ENCODE assay signal across 30 cellular contexts in genomic region chrX:153214934-153215333, GRCh38. TPM values are rescaled to one million over a fixed set of nuclear protein-coding genes. Genes with fewer than 3 reads are reported as not detected.
A peak's percentile ranks its signal among the peaks of the same experiment; 100 is the strongest.
DNase-seq lines count a peak whose midpoint lies in the region; ATAC-seq, FAIRE-seq and TF ChIP-seq lines count a peak whose summit lies in the region.
"Had no signal": no experiment of that assay in that cellular context is flagged by ENCODE, and none has a peak within 500 bp of the region (broad histone marks: within the 10 kb centered on the region; RNA-seq: fewer than 3 reads in every experiment).

No MANE protein-coding gene starts in this region.

- H2AFZ ChIP-seq in GM12878 (ENCODE audit: control insufficient read depth, low read depth, low read length), result no peak overlapping the region

- no peaks in the 10 kb centered on the region for H3K79me2 ChIP-seq in GM12878 (ENCODE audit: control insufficient read depth, insufficient read depth, low read length)

- no peak for TF ChIP-seq RAD21 in GM12878 (IDR thresholded peaks at IDR 0.05; ENCODE audit: insufficient read depth, low read depth, low read length)

- no peak for TF ChIP-seq CTCF in GM12878 (IDR thresholded peaks at IDR 0.05 in 2 of 3, conservative IDR thresholded peaks at IDR 0.05 in 1 of 3; ENCODE audit: control insufficient read depth in 2 of 3, extremely low read depth in 1 of 3, insufficient read depth in 1 of 3, low read depth in 3 of 3, low read length in 3 of 3)
- no peak for TF ChIP-seq CTCF in omental fat pad (IDR thresholded peaks at IDR 0.05)

- H3K27me3 ChIP-seq in GM12878 (replicated peaks in 1 of 2; ENCODE audit: control insufficient read depth in 2 of 2, insufficient read depth in 2 of 2, low read length in 1 of 2) (no peaks in the 10 kb centered on the region), H7 (ENCODE audit: control insufficient read depth, insufficient read depth, low read length) (no peaks in the 10 kb centered on the region)
- H3K27me3 ChIP-seq: esophagus muscularis mucosa, neutrophil had no signal

- SMC1A ChIA-PET in GM12878 (lab: Charles Lee; ENCODE audit: uncharacterized antibody, unreplicated experiment), result no interaction called here

- H3K36me3 ChIP-seq in GM12878 (ENCODE audit: control insufficient read depth in 2 of 2, insufficient read depth in 2 of 2, low read length in 1 of 2), result no peaks in the 10 kb centered on the region
- no peaks in the 10 kb centered on the region for H3K36me3 ChIP-seq in H7 (replicated peaks; ENCODE audit: control insufficient read depth, insufficient read depth, low read length)
- H3K36me3 ChIP-seq: colonic mucosa, esophagus muscularis mucosa, neutrophil had no signal

- CTCF ChIA-PET in GM12878 (lab: Yijun Ruan, JAX), result no interaction called here

- TF ChIP-seq POLR2A in GM12892 (IDR thresholded peaks at IDR 0.05; ENCODE audit: low read depth, low read length) (no peak), GM12878 (IDR thresholded peaks at IDR 0.05; ENCODE audit: low read depth, low read length) (no peak)

- 0 out of 2 replicates have a peak, but pooled peaks cover 3% of the 10 kb centered on the region for H3K4me1 ChIP-seq in GM12878 (ENCODE audit: control insufficient read depth, insufficient read depth, low read length)
- H3K4me1 ChIP-seq: colonic mucosa, esophagus muscularis mucosa had no signal

- no peaks in the 10 kb centered on the region for H4K20me1 ChIP-seq in GM12878 (ENCODE audit: control insufficient read depth, insufficient read depth)

- ATAC-seq in GM19351 (IDR thresholded peaks at IDR 0.05; ENCODE audit: unreplicated experiment) (peak; percentile 74), HG03354 (IDR thresholded peaks at IDR 0.05; ENCODE audit: poor library complexity, severe bottlenecking, unreplicated experiment) (peak; percentile 61), GM12878 (peak; percentile 80), omental fat pad (ENCODE audit: low FRiP score) (no peak)
- ATAC-seq: activated T-cell treated with anti-CD3 and anti-CD28 coated beads, Interleukin-2, amount 50 U/mL, for 4 hours; effector memory CD8-positive, alpha-beta T cell; HCT116; HepG2; Right ventricle myocardium inferior had no signal

- RAD21 ChIA-PET in GM12878 (lab: Charles Lee; ENCODE audit: unreplicated experiment), result no interaction called here

- no peaks in the 10 kb centered on the region; the same call in 2 of the 3 replicates for H3K9me3 ChIP-seq in GM12878 (replicated peaks; ENCODE audit: control insufficient read depth, insufficient read depth, low read length)
- H3K9me3 ChIP-seq: colonic mucosa, neutrophil had no signal

- BruUV-seq in GM12878 (replicated peaks; lab: Mats Ljungman, UMichigan), result no TSS peak

- H3K9ac ChIP-seq in GM12878 (ENCODE audit: control insufficient read depth, insufficient read depth, low read length), result no peak overlapping the region

- DNase-seq in GM12892 (ENCODE audit: insufficient read length) (no peak), GM12878 (ENCODE audit: low read depth, low spot score) (peak; percentile 3), globus pallidus (ENCODE audit: low spot score) (no peak), H7 (no peak), omental fat pad (ENCODE audit: low spot score) (no peak), nucleus accumbens (lab: John Stamatoyannopoulos, UW) (no peak)
- DNase-seq: ACHN; activated CD4-positive, alpha-beta T cell treated with anti-CD3 and anti-CD28 coated beads for 1 hour; activated naive CD4-positive, alpha-beta T cell treated with anti-CD3 and anti-CD28 coated beads for 36 hours; activated T-cell treated with anti-CD3 and anti-CD28 coated beads, Interleukin-2, amount 50 U/mL, for 4 hours; amygdala; C1 segment of cervical spinal cord; colonic mucosa; effector memory CD8-positive, alpha-beta T cell; kidney; NCI-H1417 treated with DMSO at 0.1 percent for 48 hours; NCI-H524 treated with DMSO at 0.1 percent for 48 hours had no signal

- TF ChIP-seq EP300 in GM12878 (IDR thresholded peaks at IDR 0.05; ENCODE audit: borderline replicate concordance in 1 of 2, control insufficient read depth in 1 of 2, low read depth in 2 of 2, low read length in 2 of 2), result no peak

- no peak overlapping the region for H3K27ac ChIP-seq in GM12878 (ENCODE audit: control insufficient read depth, insufficient read depth)
- H3K27ac ChIP-seq: colonic mucosa, esophagus muscularis mucosa, neutrophil had no signal

- intact Hi-C loops in GM12878 (cut with micrococcal nuclease; ENCODE audit: unreplicated experiment), result no loop called here

- FAIRE-seq in GM12892 (lab: Jason Lieb, UNC) (peak; percentile 14), GM12878 (lab: Jason Lieb, UNC) (no peak)
- FAIRE-seq: bronchial epithelial cell, HepG2, TTC549 had no signal

- H3K4me2 ChIP-seq in GM12878 (ENCODE audit: control insufficient read depth, insufficient read depth), result peak overlapping the region; percentile 13; the same call in 1 of the 2 replicates

- 5% methylated on average over 2 of the region's 2 CpGs for WGBS in GM12878 (ENCODE audit: insufficient coverage, insufficient replicate concordance, low lambda C conversion rate, missing lambda C conversion rate)

- in situ Hi-C loops in GM12878 (cut with MboI), result loop anchor here (10.0 kb wide), 1 partner anchor 120 kb away; no protein-coding TSS in a partner anchor

- POLR2A ChIA-PET in GM12878 (lab: Charles Lee), result no interaction called here

- H3K4me3 ChIP-seq in GM12878 (no peak overlapping the region), H7 (ENCODE audit: insufficient read depth, low read depth, low read length) (no peak overlapping the region)
- H3K4me3 ChIP-seq: colonic mucosa, esophagus muscularis mucosa had no signal

TF ChIP-seq in GM12878, 131 proteins besides CTCF, POLR2A, EP300 and RAD21:
- TF ChIP-seq IRF4 (IDR thresholded peaks at IDR 0.05; ENCODE audit: low read depth, low read length), result 0 out of 2 replicates have a peak, but pooled peaks have one; percentile 39
- TF ChIP-seq BCLAF1 (IDR thresholded peaks at IDR 0.05), result no peak
- TF ChIP-seq SPI1 (IDR thresholded peaks at IDR 0.05; ENCODE audit: borderline replicate concordance, insufficient read depth, low read depth, low read length), result peak; percentile 97

RNA-seq across cellular contexts. Expression of gene MAGEA1, which starts 35.9 kb away (rescaled TPM):
- not detected for polyA plus RNA-seq in GM12892 (2012; ENCODE audit: missing spikeins)
- not detected in 2 replicates for total RNA-seq in GM12878 (2013; cell fraction: nucleolus; rRNA removed)
- total RNA-seq in GM12878 (2014; rRNA removed), result not detected in 2 replicates
- total RNA-seq in GM12878 (2014; rRNA removed; fragmentation: Illumina TruSeq; extraction: Trizol), result not detected in 2 replicates
- total RNA-seq in GM12878 (2021), result not detected in 2 replicates
- not detected for polyA plus RNA-seq in GM12878 (2011; ENCODE audit: low read depth)
- polyA plus RNA-seq in GM12878 (2011; rRNA removed), result 0.31 and 0.37 TPM in 2 replicates
- polyA plus RNA-seq in GM12878 (2011; cell fraction: cytosol; rRNA removed), result 0.31 and 0.35 TPM in 2 replicates
- polyA plus RNA-seq in GM12878 (2011; cell fraction: nucleus; rRNA removed), result 0.10 and 0.22 TPM in 2 replicates
- polyA plus RNA-seq in GM12878 (2012), result not detected in 2 replicates
- polyA plus RNA-seq in GM12878 (2014; fragmentation: Illumina TruSeq; extraction: Trizol), result not detected in 2 replicates
- polyA plus RNA-seq in GM12878 (2014; fragmentation: Nextera tagmentation; extraction: Ambion mirVana), result not detected
- not detected in 2 replicates for polyA plus RNA-seq in GM12878 (2014; rRNA removed)
- polyA plus RNA-seq in GM12878 (2016; fragmentation: Nextera tagmentation; extraction: Ambion mirVana), result not detected
- 0.29 and 0.31 TPM in 2 replicates for polyA minus RNA-seq in GM12878 (2011; rRNA and poly(A)+ RNA removed)
- not detected in 2 replicates for polyA minus RNA-seq in GM12878 (2011; cell fraction: cytosol; rRNA and poly(A)+ RNA removed)
- not detected in 2 replicates for polyA minus RNA-seq in GM12878 (2011; cell fraction: nucleus; rRNA and poly(A)+ RNA removed)
- not detected in 2 replicates for total RNA-seq in H7 (2014; rRNA removed; shearing (Covaris generic))
- not detected for total RNA-seq in omental fat pad
- total RNA-seq: activated naive CD4-positive, alpha-beta T cell treated with anti-CD3 and anti-CD28 coated beads for 36 hours; activated T-cell treated with anti-CD3 and anti-CD28 coated beads, Interleukin-2, amount 50 U/mL, for 4 hours; bronchial epithelial cell; colonic mucosa; esophagus muscularis mucosa; HepG2; kidney; lung microvascular endothelial cell; pulmonary artery endothelial cell; Right ventricle myocardium inferior; skeletal muscle tissue; urinary bladder had no signal
- polyA plus RNA-seq: HepG2, urinary bladder had no signal
